ENCODE assay signal across 10 cellular contexts in the genomic region with DNA sequence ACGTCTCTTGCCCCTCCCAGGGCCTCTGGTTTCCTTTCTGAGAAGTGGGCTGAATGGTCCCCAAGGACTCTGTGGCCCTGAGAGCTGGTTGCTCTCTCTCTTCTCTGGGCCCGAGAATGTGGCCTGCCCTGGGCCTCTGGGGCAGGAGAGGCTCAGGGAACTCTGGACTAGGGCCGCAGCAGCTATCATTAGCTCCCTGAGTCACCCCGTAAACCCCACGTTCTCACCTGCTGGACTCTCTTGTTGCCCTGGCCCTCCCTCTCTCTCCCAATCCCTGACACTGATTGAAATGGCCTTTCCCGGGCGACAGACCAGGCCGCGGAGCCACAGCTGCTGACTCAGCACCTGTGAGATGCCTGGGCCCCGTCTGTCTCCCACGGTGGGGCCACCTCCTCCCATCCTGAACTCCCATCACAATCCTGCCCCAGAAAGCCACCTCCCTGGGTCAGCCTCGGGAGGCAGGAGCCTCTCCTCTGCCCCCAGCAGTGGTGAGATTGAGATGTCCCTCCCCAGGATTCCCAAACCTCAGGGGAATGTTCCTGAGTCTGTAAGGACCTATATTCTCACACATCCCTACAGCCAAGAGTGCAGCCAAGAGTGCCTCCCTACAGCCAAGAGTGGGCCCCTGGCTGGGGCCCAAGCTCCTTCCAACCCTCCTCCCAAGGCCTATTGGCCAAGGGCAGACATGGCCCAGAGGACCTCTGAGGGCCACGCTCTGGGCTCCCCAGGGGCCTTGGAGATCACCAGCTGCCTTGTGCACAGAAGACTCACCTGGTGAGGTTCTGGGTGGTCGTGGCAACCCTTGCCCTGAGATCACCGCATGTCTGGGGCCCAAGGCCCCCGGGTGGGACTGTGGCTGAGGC. TPM values are rescaled to one million over a fixed set of nuclear protein-coding genes. Genes with fewer than 3 reads are reported as not detected.
DNase-seq lines count a peak whose midpoint lies in the region; ATAC-seq and TF ChIP-seq lines count a peak whose summit lies in the region.
"Had no signal": no experiment of that assay in that cellular context is flagged by ENCODE, and none has a peak within 500 bp of the region (broad histone marks: within the 10 kb centered on the region; RNA-seq: fewer than 3 reads in every experiment).

No MANE protein-coding gene starts in this region.

- H3K27me3 ChIP-seq in suprapubic skin = peaks cover 5% of the 10 kb centered on the region
- H3K27me3 ChIP-seq: brain microvascular endothelial cell had no signal

- peaks cover 24% of the 10 kb centered on the region for H3K4me1 Mint-ChIP-seq in activated CD4-positive, alpha-beta T cell treated with anti-CD3 and anti-CD28 coated beads for 36 hours

- no peak overlapping the region for H3K27ac Mint-ChIP-seq in activated CD4-positive, alpha-beta T cell treated with anti-CD3 and anti-CD28 coated beads for 36 hours

- no peak for TF ChIP-seq CTCF in fibroblast of the aortic adventitia (IDR thresholded peaks at IDR 0.05; ENCODE audit: insufficient read depth, low read length)
- no peak for TF ChIP-seq CTCF in suprapubic skin (IDR thresholded peaks at IDR 0.05)

- H3K9me3 ChIP-seq in suprapubic skin = no peaks in the 10 kb centered on the region

- no peaks in the 10 kb centered on the region for H3K36me3 ChIP-seq in suprapubic skin
- H3K36me3 ChIP-seq: brain microvascular endothelial cell had no signal

- H3K27ac ChIP-seq in suprapubic skin = peak overlapping the region; percentile 87
- H3K27ac ChIP-seq: brain microvascular endothelial cell had no signal

- H3K27me3 Mint-ChIP-seq in activated CD4-positive, alpha-beta T cell treated with anti-CD3 and anti-CD28 coated beads for 36 hours = peaks cover 4% of the 10 kb centered on the region

- H3K4me1 ChIP-seq in suprapubic skin = peaks cover 32% of the 10 kb centered on the region

- no peak for TF ChIP-seq POLR2A in suprapubic skin (IDR thresholded peaks at IDR 0.05)

- 60% methylated on average over 12 of the region's 16 CpGs for WGBS in suprapubic skin

- no peak for DNase-seq in activated CD4-positive, alpha-beta T cell treated with anti-CD3 and anti-CD28 coated beads for 36 hours
- DNase-seq in activated CD4-positive, alpha-beta T cell treated with anti-CD3 and anti-CD28 coated beads for 1 hour = no peak
- DNase-seq in HT-29 (ENCODE audit: low spot score) (peak; percentile 2), fibroblast of the aortic adventitia (ENCODE audit: low read depth) (peak; percentile 4), suprapubic skin (ENCODE audit: low spot score in 2 of 2) (no peak), putamen (ENCODE audit: low spot score) (no peak), HCEC 1CT (no peak)
- DNase-seq: 8988T, brain microvascular endothelial cell had no signal

- no peaks in the 10 kb centered on the region for H3K36me3 Mint-ChIP-seq in activated CD4-positive, alpha-beta T cell treated with anti-CD3 and anti-CD28 coated beads for 36 hours (ENCODE audit: low read depth)

- no peak for TF ChIP-seq EP300 in suprapubic skin (IDR thresholded peaks at IDR 0.05)

- ATAC-seq in activated CD4-positive, alpha-beta T cell treated with anti-CD3 and anti-CD28 coated beads for 36 hours = peak; percentile 5
- ATAC-seq in GM18870 (IDR thresholded peaks at IDR 0.05; ENCODE audit: unreplicated experiment) = no peak

- intact Hi-C loops in activated CD4-positive, alpha-beta T cell treated with anti-CD3 and anti-CD28 coated beads for 36 hours (cut with DNase I, micrococcal nuclease) = loop anchor here in 1 of 2 experiments (5.0 kb wide), 1 partner anchor 845 kb away; a partner anchor contains a TSS

- H3K4me3 ChIP-seq in fibroblast of the aortic adventitia (ENCODE audit: low read depth, low read length) = no peak overlapping the region
- H3K4me3 ChIP-seq in suprapubic skin = peak overlapping the region; percentile 36

- no peaks in the 10 kb centered on the region for H3K9me3 Mint-ChIP-seq in activated CD4-positive, alpha-beta T cell treated with anti-CD3 and anti-CD28 coated beads for 36 hours (ENCODE audit: low read depth)

- CTCF ChIA-PET in activated CD4-positive, alpha-beta T cell treated with anti-CD3 and anti-CD28 coated beads for 36 hours (lab: Charles Lee) = interaction anchor here (1.0 to 1.1 kb wide), 2 partner anchors 115 to 270 kb away, joined by 3 read pairs; no protein-coding TSS in a partner anchor

- POLR2A ChIA-PET in activated CD4-positive, alpha-beta T cell treated with anti-CD3 and anti-CD28 coated beads for 36 hours (lab: Charles Lee) = no interaction called here

- no peak overlapping the region for H3K4me3 Mint-ChIP-seq in activated CD4-positive, alpha-beta T cell treated with anti-CD3 and anti-CD28 coated beads for 36 hours

RNA-seq across cellular contexts. Expression of a gene that starts 0.5 kb away (rescaled TPM):
- total RNA-seq in activated CD4-positive, alpha-beta T cell treated with anti-CD3 and anti-CD28 coated beads for 36 hours = under 1 TPM; 0.61 to 0.89 TPM
- total RNA-seq in HT-29 (2014; rRNA removed; shearing (Covaris generic)) = 0.94 and 2.1 TPM in 2 replicates
- total RNA-seq in fibroblast of the aortic adventitia (ENCODE audit: low replicate concordance) = 1.5 and 1.9 TPM in 2 replicates
- 10 to 100 TPM; 25.6 to 45.4 (median 34.4) TPM for total RNA-seq in suprapubic skin

RNA-seq across cellular contexts. Expression of a gene that starts 52.1 kb away (rescaled TPM):
- total RNA-seq in activated CD4-positive, alpha-beta T cell treated with anti-CD3 and anti-CD28 coated beads for 36 hours = 1 to 10 TPM; 1.8 to 2.7 TPM
- 1.5 TPM in 2 replicates for total RNA-seq in HT-29 (2014; rRNA removed; shearing (Covaris generic))
- total RNA-seq in fibroblast of the aortic adventitia (ENCODE audit: low replicate concordance) = 2.3 and 16.0 TPM in 2 replicates
- 10 to 100 TPM in 2 of 4 donors, 1 to 10 TPM in 2; 3.2 to 15.8 (median 7.1) TPM for total RNA-seq in suprapubic skin

Comparison
In these comparisons a context has a peak if more than half of its experiments do, and no peak if none do; other contexts are left out.
1. DNase-seq: peak in HT-29 (single experiment) and fibroblast of the aortic adventitia (single experiment); none in activated CD4-positive, alpha-beta T cell treated with anti-CD3 and anti-CD28 coated beads for 36 hours (single experiment), activated CD4-positive, alpha-beta T cell treated with anti-CD3 and anti-CD28 coated beads for 1 hour (single experiment), suprapubic skin (0 of 2), putamen (single experiment) and HCEC 1CT (single experiment).